8 cellular contexts compared by ENCODE assay signal in genomic region chr7:131327049-131327625, GRCh38.
DNase-seq lines count a peak whose midpoint lies in the region; ATAC-seq and TF ChIP-seq lines count a peak whose summit lies in the region.

No MANE protein-coding gene starts in this region.

- DNase-seq in NCI-H510A treated with DMSO at 0.1 percent for 48 hours (lab: John Stamatoyannopoulos, UW) (peak; percentile 86), NCI-H510A (lab: John Stamatoyannopoulos, UW) (no peak), glomerular visceral epithelial cell (ENCODE audit: extremely low spot score) (peak; percentile 52), non-pigmented ciliary epithelial cell (ENCODE audit: low read depth) (peak; percentile 28)
- peak; percentile 2 for DNase-seq in activated T-helper 9 cell treated with anti-CD3 and anti-CD28 coated beads, Interleukin-2, amount 50 U/mL, for 16 hours (ENCODE audit: low read depth)

- no peaks in the 10 kb centered on the region for H3K36me3 ChIP-seq in Loucy (ENCODE audit: insufficient read depth, low read length)

- H3K79me2 ChIP-seq in Loucy (ENCODE audit: insufficient read depth, low read length), result peaks cover 44% of the 10 kb centered on the region

- H3K4me1 ChIP-seq in Loucy (ENCODE audit: insufficient read depth, low read length, poor library complexity, severe bottlenecking), result peaks cover 37% of the 10 kb centered on the region

- ATAC-seq in GM21576 (IDR thresholded peaks at IDR 0.05; ENCODE audit: unreplicated experiment) (peak; percentile 26), HG03565 (IDR thresholded peaks at IDR 0.05; ENCODE audit: unreplicated experiment) (no peak)

- H3K27me3 ChIP-seq in Loucy (ENCODE audit: insufficient read depth, low read length, poor library complexity, severe bottlenecking), result peaks cover 4% of the 10 kb centered on the region

- peak overlapping the region; percentile 98 for H2AFZ ChIP-seq in Loucy (ENCODE audit: low read length)

- H3K9me2 ChIP-seq in Loucy (replicated peaks; ENCODE audit: low read depth, low read length), result no peaks in the 10 kb centered on the region

- H3F3A ChIP-seq in Loucy (ENCODE audit: low read depth), result no peaks in the 10 kb centered on the region

- peak overlapping the region; percentile 91 for H3K4me3 ChIP-seq in Loucy (ENCODE audit: low read length, poor library complexity, severe bottlenecking)

- peak overlapping the region; percentile 76 for H3K4me2 ChIP-seq in Loucy (ENCODE audit: low read depth, low read length, poor library complexity, severe bottlenecking)

- TF ChIP-seq CTCF in Loucy (conservative IDR thresholded peaks at IDR 0.05; ENCODE audit: low read length), result no peak

- H3K9ac ChIP-seq in Loucy (ENCODE audit: low read depth, low read length, poor library complexity, severe bottlenecking), result peak overlapping the region; percentile 98

- H4K20me1 ChIP-seq in Loucy (ENCODE audit: insufficient read depth, low read length, poor library complexity, severe bottlenecking), result peaks cover 38% of the 10 kb centered on the region

- H3K9me3 ChIP-seq in Loucy (ENCODE audit: insufficient read depth, low read depth, low read length), result no peaks in the 10 kb centered on the region
